In the genomic region with DNA sequence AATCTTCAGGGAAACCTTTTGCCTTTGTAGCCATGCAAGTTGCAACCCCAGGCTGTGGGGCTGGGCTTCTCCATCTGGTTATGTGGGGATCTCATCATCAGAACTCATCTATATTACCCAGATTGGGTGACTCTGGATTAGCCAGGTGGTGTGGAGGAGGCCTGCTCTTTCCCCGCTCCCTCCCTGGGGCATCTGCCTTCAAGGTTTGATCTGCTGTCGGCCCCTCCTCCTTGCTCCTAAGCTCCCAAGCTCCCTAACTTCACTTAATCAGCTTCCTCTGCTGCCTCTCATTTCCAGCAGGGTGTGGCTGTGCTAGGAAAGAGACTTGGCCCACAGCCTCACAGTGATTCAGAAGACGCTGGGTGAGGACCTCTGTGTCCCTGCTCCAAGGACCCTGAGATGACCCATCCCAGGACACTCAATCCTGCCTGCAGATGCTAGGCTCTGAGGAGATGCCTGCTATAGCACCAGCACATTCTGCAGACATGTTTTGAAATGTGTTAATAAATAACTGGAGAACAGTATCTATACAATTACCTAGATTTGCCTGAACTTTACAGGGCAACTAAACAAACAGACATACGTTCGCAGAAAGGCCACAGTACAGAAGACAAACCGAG, we compare ENCODE assay signal across 15 cellular contexts.
DNase-seq lines count a peak whose midpoint lies in the region; ATAC-seq, FAIRE-seq and TF ChIP-seq lines count a peak whose summit lies in the region.
"Had no signal": no experiment of that assay in that cellular context is flagged by ENCODE, and none has a peak within 500 bp of the region (broad histone marks: within the 10 kb centered on the region; RNA-seq: fewer than 3 reads in every experiment).

No MANE protein-coding gene starts in this region.

- H3K4me3 ChIP-seq in Peyer's patch (no peak overlapping the region), gastroesophageal sphincter (no peak overlapping the region)
- H3K4me3 ChIP-seq: GM12878 had no signal

- H3K9me3 Mint-ChIP-seq in progenitor cell of endocrine pancreas (ENCODE audit: low read depth): no peaks in the 10 kb centered on the region
- H3K9me3 Mint-ChIP-seq: activated T-cell treated with anti-CD3 and anti-CD28 coated beads, Interleukin-2, amount 50 U/mL, for 4 hours had no signal

- TF ChIP-seq POLR2A in Peyer's patch (IDR thresholded peaks at IDR 0.05): no peak
- TF ChIP-seq POLR2A in gastroesophageal sphincter (IDR thresholded peaks at IDR 0.05): no peak
- no peak for TF ChIP-seq POLR2A in GM12892 (IDR thresholded peaks at IDR 0.05; ENCODE audit: low read depth, low read length)

- TF ChIP-seq CTCF in Peyer's patch (IDR thresholded peaks at IDR 0.05): peak in 1 of 6 experiments; percentile 4
- TF ChIP-seq CTCF in gastroesophageal sphincter (IDR thresholded peaks at IDR 0.05): no peak
- no peak for TF ChIP-seq CTCF in progenitor cell of endocrine pancreas (IDR thresholded peaks at IDR 0.05; ENCODE audit: unreplicated experiment)

- no peaks in the 10 kb centered on the region for H3K27me3 ChIP-seq in Peyer's patch
- H3K27me3 ChIP-seq in gastroesophageal sphincter: peaks cover 24% of the 10 kb centered on the region

- peak overlapping the region in 2 of 4 donors; percentile 30 to 34 for H3K27ac ChIP-seq in Peyer's patch
- H3K27ac ChIP-seq in gastroesophageal sphincter: peak overlapping the region in 2 of 4 donors; percentile 4 to 61
- H3K27ac ChIP-seq: HL-60 had no signal

- no peak for TF ChIP-seq EP300 in gastroesophageal sphincter (IDR thresholded peaks at IDR 0.05)

- H3K36me3 Mint-ChIP-seq in progenitor cell of endocrine pancreas (ENCODE audit: insufficient read depth): no peaks in the 10 kb centered on the region
- H3K36me3 Mint-ChIP-seq: CD4-positive, alpha-beta memory T cell had no signal

- no peaks in the 10 kb centered on the region for H3K9me3 ChIP-seq in Peyer's patch
- H3K9me3 ChIP-seq in gastroesophageal sphincter: peaks cover 0 to 8% (median 0%) of the 10 kb centered on the region in 3 donors

- H3K27ac Mint-ChIP-seq in progenitor cell of endocrine pancreas: peak overlapping the region; percentile 15
- H3K27ac Mint-ChIP-seq: CD4-positive, alpha-beta memory T cell had no signal

- H3K4me1 Mint-ChIP-seq in progenitor cell of endocrine pancreas (ENCODE audit: low read depth): peaks cover 26% of the 10 kb centered on the region
- H3K4me1 Mint-ChIP-seq: CD4-positive, alpha-beta memory T cell had no signal

- no peak overlapping the region for H3K4me3 Mint-ChIP-seq in progenitor cell of endocrine pancreas (ENCODE audit: low read depth)
- H3K4me3 Mint-ChIP-seq: activated T-cell treated with anti-CD3 and anti-CD28 coated beads, Interleukin-2, amount 50 U/mL, for 4 hours; CD4-positive, alpha-beta memory T cell had no signal

- no peak for FAIRE-seq in GM12892 (lab: Jason Lieb, UNC)
- FAIRE-seq: GM12878 had no signal

- H3K36me3 ChIP-seq in Peyer's patch: no peaks in the 10 kb centered on the region
- H3K36me3 ChIP-seq in gastroesophageal sphincter: no peaks in the 10 kb centered on the region

- peaks cover 0 to 28% (median 0%) of the 10 kb centered on the region in 4 donors for H3K4me1 ChIP-seq in Peyer's patch
- H3K4me1 ChIP-seq in gastroesophageal sphincter: peaks cover 0 to 51% (median 10%) of the 10 kb centered on the region in 3 donors

- ATAC-seq in gastroesophageal sphincter (peak; percentile 51), GM19324 (IDR thresholded peaks at IDR 0.05; ENCODE audit: low FRiP score, unreplicated experiment) (no peak)
- ATAC-seq: activated T-cell treated with anti-CD3 and anti-CD28 coated beads, Interleukin-2, amount 50 U/mL, for 4 hours; GM12878 had no signal

- peaks cover 42% of the 10 kb centered on the region for H3K27me3 Mint-ChIP-seq in progenitor cell of endocrine pancreas

- peak; percentile 33 for DNase-seq in DMS53 treated with DMSO at 0.1 percent for 48 hours (lab: John Stamatoyannopoulos, UW; ENCODE audit: unreplicated experiment)
- peak in 2 of 3 donors; percentile 69 to 72 for DNase-seq in Peyer's patch
- no peak for DNase-seq in progenitor cell of endocrine pancreas (ENCODE audit: low spot score, unreplicated experiment)
- no peak for DNase-seq in stimulated activated naive CD4-positive, alpha-beta T cell (lab: John Stamatoyannopoulos, UW)
- DNase-seq in NCI-H2227 treated with DMSO at 0.1 percent for 48 hours (lab: John Stamatoyannopoulos, UW): no peak
- no peak for DNase-seq in GM12892 (ENCODE audit: insufficient read length)
- DNase-seq: activated CD4-positive, CD25-positive, alpha-beta regulatory T cell; activated T-cell treated with anti-CD3 and anti-CD28 coated beads, Interleukin-2, amount 50 U/mL, for 4 hours; CD4-positive, alpha-beta memory T cell; kidney glomerular epithelial cell; NCI-H69 had no signal

- WGBS in gastroesophageal sphincter (ENCODE audit: low coverage in 1 of 2), 2 donors: 50 to 60% methylated on average over 2 to 4 of the region's 6 CpGs

Comparison
In these comparisons a context has a peak if more than half of its experiments do, and no peak if none do; other contexts are left out.
1. DNase-seq: peak in DMS53 treated with DMSO at 0.1 percent for 48 hours (single experiment) and Peyer's patch (2 of 3); none in progenitor cell of endocrine pancreas (single experiment), stimulated activated naive CD4-positive, alpha-beta T cell (0 of 6), NCI-H2227 treated with DMSO at 0.1 percent for 48 hours (single experiment) and GM12892 (single experiment).